ENCODE assay signal across 19 cellular contexts in the genomic region with DNA sequence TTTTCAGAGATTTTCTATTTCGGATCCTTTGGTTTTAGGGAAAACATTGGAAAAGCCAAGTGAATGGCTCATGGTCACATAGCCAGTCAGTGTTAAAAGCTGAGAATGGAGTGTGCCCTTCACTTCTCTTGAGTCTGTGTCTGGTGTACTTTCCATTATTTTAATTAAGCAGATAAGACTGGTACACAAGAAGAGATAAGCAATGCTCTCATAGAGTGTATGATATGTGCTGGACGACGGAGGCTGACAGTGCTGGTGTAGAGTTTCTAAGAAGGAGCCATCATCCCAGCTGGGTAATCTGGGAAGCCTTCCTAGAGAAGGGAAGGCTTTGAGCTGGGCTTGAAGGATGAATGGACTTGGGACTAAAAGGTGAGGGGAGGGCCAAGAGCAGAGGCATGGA.
DNase-seq lines count a peak whose midpoint lies in the region; FAIRE-seq and TF ChIP-seq lines count a peak whose summit lies in the region.
"Had no signal": no experiment of that assay in that cellular context is flagged by ENCODE, and none has a peak within 500 bp of the region (broad histone marks: within the 10 kb centered on the region; RNA-seq: fewer than 3 reads in every experiment).

No MANE protein-coding gene starts in this region.

- H2BK12ac ChIP-seq in H9 (ENCODE audit: insufficient read length, low read depth, low read length) = no peak overlapping the region

- no peak overlapping the region for H4K5ac ChIP-seq in H9 (ENCODE audit: insufficient read length, low read depth, low read length)

- H3K27ac ChIP-seq in H9 (ENCODE audit: insufficient read length, low read depth, low read length) (no peak overlapping the region), left ventricle myocardium inferior (replicated peaks) (peak overlapping the region; percentile 47), small intestine (ENCODE audit: low read depth in 1 of 2, low read length in 1 of 2) (peak overlapping the region; percentile 6 to 66), RWPE1 (no peak overlapping the region)
- H3K27ac ChIP-seq: BLaER1 had no signal

- H2AFZ ChIP-seq in H9 (ENCODE audit: low read length) = no peak overlapping the region

- H3K79me2 ChIP-seq in H9 (ENCODE audit: insufficient read depth, low read length) = no peaks in the 10 kb centered on the region

- H3K56ac ChIP-seq in H9 (ENCODE audit: insufficient read length, low read depth, low read length) = no peak overlapping the region

- H3K4me1 ChIP-seq in H9 (ENCODE audit: insufficient read depth, low read length) (peaks cover 8% of the 10 kb centered on the region), left ventricle myocardium inferior (peaks cover 94% of the 10 kb centered on the region), small intestine (ENCODE audit: control insufficient read depth in 2 of 2, insufficient read depth in 1 of 2, low read depth in 1 of 2, low read length in 1 of 2) (peaks cover 18% of the 10 kb centered on the region in 2 donors)

- peak overlapping the region in 1 of 3 experiments; percentile 68; a peak in 4 of 7 replicates for H3K27ac Mint-ChIP-seq in H9
- H3K27ac Mint-ChIP-seq in brain = peak overlapping the region in 4 of 5 experiments; percentile 40 to 88 (median 77)
- H3K27ac Mint-ChIP-seq: CD8-positive, alpha-beta memory T cell; HFFc6 had no signal

- H3K27me3 Mint-ChIP-seq in H9 (ENCODE audit: low read depth) = no peaks in the 10 kb centered on the region; the same call in 1 of the 2 replicates
- H3K27me3 Mint-ChIP-seq in brain = no peaks in the 10 kb centered on the region
- H3K27me3 Mint-ChIP-seq: CD8-positive, alpha-beta memory T cell had no signal

- H2AK5ac ChIP-seq in H9 (ENCODE audit: insufficient read length, low read length) = no peak overlapping the region

- no peak overlapping the region for H3K4ac ChIP-seq in H9 (ENCODE audit: low read depth, low read length)

- H4K91ac ChIP-seq in H9 (ENCODE audit: insufficient read length, low read depth, low read length) = no peak overlapping the region

- H2BK20ac ChIP-seq in H9 (ENCODE audit: low read depth, low read length, poor library complexity, severe bottlenecking) = no peak overlapping the region

- no peak overlapping the region for H3K18ac ChIP-seq in H9 (ENCODE audit: insufficient read length, low read depth, low read length)

- no peaks in the 10 kb centered on the region for H3K27me3 ChIP-seq in H9 (ENCODE audit: insufficient read depth, low read length)
- H3K27me3 ChIP-seq in left ventricle myocardium inferior (ENCODE audit: low read depth) = no peaks in the 10 kb centered on the region
- H3K27me3 ChIP-seq in small intestine (ENCODE audit: control insufficient read depth in 2 of 2, insufficient read depth in 2 of 2, low read length in 2 of 2) = no peaks in the 10 kb centered on the region
- H3K27me3 ChIP-seq: BLaER1, Peyer's patch had no signal

- H3K4me3 Mint-ChIP-seq in H9 (no peak overlapping the region), brain (peak overlapping the region in 1 of 5 experiments; percentile 27)
- H3K4me3 Mint-ChIP-seq: HFFc6 had no signal

- no peak overlapping the region for H3K23ac ChIP-seq in H9 (ENCODE audit: insufficient read length, low read depth, low read length)

- H3K36me3 Mint-ChIP-seq in H9 (ENCODE audit: insufficient read depth in 1 of 3, low read depth in 3 of 3) = no peaks in the 10 kb centered on the region; a peak in 1 of 7 replicates
- H3K36me3 Mint-ChIP-seq in brain = peaks cover 23% of the 10 kb centered on the region

- no peaks in the 10 kb centered on the region for H3K79me1 ChIP-seq in H9 (ENCODE audit: insufficient read depth, low read depth, low read length, poor library complexity, severe bottlenecking)

- no peak overlapping the region for H3K4me2 ChIP-seq in H9 (ENCODE audit: insufficient read depth, insufficient read length, low read length)
- H3K4me2 ChIP-seq: BLaER1 had no signal

- no peak overlapping the region for H3K4me3 ChIP-seq in left ventricle myocardium inferior
- H3K4me3 ChIP-seq in small intestine (ENCODE audit: low read depth in 1 of 2, low read length in 2 of 2) = no peak overlapping the region
- H3K4me3 ChIP-seq: BLaER1, K562, Peyer's patch had no signal

- TF ChIP-seq CTCF in H9 (conservative IDR thresholded peaks at IDR 0.05) = no peak
- TF ChIP-seq CTCF in brain (conservative IDR thresholded peaks at IDR 0.05) = no peak
- TF ChIP-seq CTCF in left ventricle myocardium inferior (IDR thresholded peaks at IDR 0.05; ENCODE audit: borderline replicate concordance) = no peak
- TF ChIP-seq CTCF in RWPE1 (conservative IDR thresholded peaks at IDR 0.05; ENCODE audit: low read depth) = no peak

- no peaks in the 10 kb centered on the region for H3K9me3 Mint-ChIP-seq in H9
- H3K9me3 Mint-ChIP-seq in brain = no peaks in the 10 kb centered on the region
- H3K9me3 Mint-ChIP-seq: CD8-positive, alpha-beta memory T cell; HFFc6 had no signal

- intact Hi-C loops in left ventricle myocardium inferior (cut with micrococcal nuclease) = no loop called here

- H3K23me2 ChIP-seq in H9 (ENCODE audit: insufficient read length, low read depth, low read length, poor library complexity, severe bottlenecking) = no peaks in the 10 kb centered on the region

- no peak for FAIRE-seq in small intestine (lab: Jason Lieb, UNC)
- FAIRE-seq: K562 had no signal

- no peak overlapping the region for H2BK5ac ChIP-seq in H9 (ENCODE audit: insufficient read length, low read length)

- no CpG with 5 or more reads among the region's 3 CpGs for WGBS in H9 (ENCODE audit: extremely low coverage, insufficient read length, low lambda C conversion rate)
- 41 to 75% (median 70%) methylated on average over 3 of the region's 3 CpGs for WGBS in small intestine, 3 donors

- DNase-seq in H9 (no peak), left ventricle myocardium inferior (no peak), small intestine (no peak), RWPE1 (ENCODE audit: low spot score) (no peak), T1000 (lab: John Stamatoyannopoulos, UW) (no peak), NCI-H2029 treated with DMSO at 0.1 percent for 48 hours (lab: John Stamatoyannopoulos, UW) (no peak), DMS153 (lab: John Stamatoyannopoulos, UW) (no peak)
- DNase-seq: CD8-positive, alpha-beta memory T cell; DMS 273 treated with DMSO at 0.1 percent for 48 hours; GOT3; HFFc6; NCI-H1092 treated with DMSO at 0.1 percent for 48 hours; NCI-H1694 treated with DMSO at 0.1 percent for 48 hours; NCI-H446; NCI-H748 treated with DMSO at 0.1 percent for 48 hours had no signal

- H3K4me1 Mint-ChIP-seq in H9 = peaks cover 26 to 27% of the 10 kb centered on the region in 2 experiments
- H3K4me1 Mint-ChIP-seq in brain = peaks cover 39% of the 10 kb centered on the region
- H3K4me1 Mint-ChIP-seq: CD8-positive, alpha-beta memory T cell had no signal

- H4K20me1 ChIP-seq in H9 (ENCODE audit: control insufficient read depth, insufficient read depth, insufficient read length) = no peaks in the 10 kb centered on the region
- H4K20me1 ChIP-seq: BLaER1 had no signal

- H3T11ph ChIP-seq in H9 (ENCODE audit: low read length) = no peak overlapping the region

- CTCF ChIA-PET in RWPE1 (lab: Yijun Ruan, JAX) = interaction anchor here (0.7 kb wide), 1 partner anchor 12 kb away, joined by 5 read pairs; no protein-coding TSS in a partner anchor

- no peak overlapping the region for H3K14ac ChIP-seq in H9 (ENCODE audit: insufficient read depth, low read length)

- H4K8ac ChIP-seq in H9 (replicated peaks; ENCODE audit: insufficient read length, low read depth, low read length) = no peak overlapping the region

- peak overlapping the region; percentile 52 for H2BK120ac ChIP-seq in H9 (ENCODE audit: low read depth, low read length, poor library complexity, severe bottlenecking)

- no peaks in the 10 kb centered on the region for H3K9me3 ChIP-seq in H9 (ENCODE audit: control insufficient read depth, low read depth, low read length)
- H3K9me3 ChIP-seq in left ventricle myocardium inferior (replicated peaks) = no peaks in the 10 kb centered on the region
- H3K9me3 ChIP-seq in small intestine (ENCODE audit: control insufficient read depth, low read depth) = no peaks in the 10 kb centered on the region
- H3K9me3 ChIP-seq: Peyer's patch had no signal

- H3K9ac ChIP-seq in H9 (ENCODE audit: extremely low read depth, insufficient read length, low read length) = no peak overlapping the region
- H3K9ac ChIP-seq: BLaER1 had no signal

- no peak overlapping the region for H2BK15ac ChIP-seq in H9 (ENCODE audit: low read depth, low read length)

- H3K36me3 ChIP-seq in left ventricle myocardium inferior (no peaks in the 10 kb centered on the region), small intestine (ENCODE audit: control insufficient read depth in 2 of 2, insufficient read depth in 2 of 2, low read length in 2 of 2) (no peaks in the 10 kb centered on the region)
- H3K36me3 ChIP-seq: BLaER1, Peyer's patch had no signal

- POLR2A ChIA-PET in RWPE1 (lab: Yijun Ruan, JAX; ENCODE audit: low non-redundant PET) = no interaction called here

Comparison
In these comparisons a context has a peak if more than half of its experiments do, and no peak if none do; other contexts are left out.
1. H3K27ac ChIP-seq: peak in left ventricle myocardium inferior (single experiment) and small intestine (2 of 2); none in H9 (single experiment) and RWPE1 (single experiment).